In genomic region chr1:39177641-39178040, GRCh38 we compare ENCODE assay signal across 13 cellular contexts. TPM values are rescaled to one million over a fixed set of nuclear protein-coding genes. Genes with fewer than 3 reads are reported as not detected.
DNase-seq lines count a peak whose midpoint lies in the region; ATAC-seq, FAIRE-seq and TF ChIP-seq lines count a peak whose summit lies in the region.
"Had no signal": no experiment of that assay in that cellular context is flagged by ENCODE, and none has a peak within 500 bp of the region (broad histone marks: within the 10 kb centered on the region; RNA-seq: fewer than 3 reads in every experiment).

No MANE protein-coding gene starts in this region.

- no peaks in the 10 kb centered on the region for H3K9me2 ChIP-seq in GM23338 (ENCODE audit: insufficient read depth)

- no peak for TF ChIP-seq POLR2A in body of pancreas (IDR thresholded peaks at IDR 0.05)

- no peak overlapping the region for H3K4me3 Mint-ChIP-seq in GM23338
- H3K4me3 Mint-ChIP-seq in activated CD8-positive, alpha-beta memory T cell treated with anti-CD3 and anti-CD28 coated beads, Interleukin-2, amount 10 ng/mL, durations not matched to agents 7 days and 5 days = no peak overlapping the region
- H3K4me3 Mint-ChIP-seq: activated B cell treated with CpG ODN at 0.5 μM for 24 hours; activated naive CD4-positive, alpha-beta T cell treated with anti-CD3 and anti-CD28 coated beads, Interleukin-2, amount 50 U/mL, for 24 hours; central memory CD8-positive, alpha-beta T cell had no signal

- FAIRE-seq in HTR-8/SVneo (lab: Jason Lieb, UNC) = no peak

- intact Hi-C loops in body of pancreas (cut with DNase I) (no loop called here), left ventricle myocardium superior (cut with micrococcal nuclease) (no loop called here)

- peaks cover 5% of the 10 kb centered on the region for H3K27me3 Mint-ChIP-seq in GM23338 (ENCODE audit: insufficient read depth, low read depth, poor library complexity)
- H3K27me3 Mint-ChIP-seq in activated CD8-positive, alpha-beta memory T cell treated with anti-CD3 and anti-CD28 coated beads, Interleukin-2, amount 10 ng/mL, durations not matched to agents 7 days and 5 days = no peaks in the 10 kb centered on the region
- H3K27me3 Mint-ChIP-seq: activated B cell treated with CpG ODN at 0.5 μM for 24 hours; activated naive CD4-positive, alpha-beta T cell treated with anti-CD3 and anti-CD28 coated beads, Interleukin-2, amount 50 U/mL, for 24 hours; central memory CD8-positive, alpha-beta T cell had no signal

- CTCF ChIA-PET in activated CD8-positive, alpha-beta memory T cell treated with anti-CD3 and anti-CD28 coated beads, Interleukin-2, amount 10 ng/mL, durations not matched to agents 7 days and 5 days (lab: Charles Lee) = interaction anchor here (1.9 to 2.1 kb wide), 2 partner anchors 14 to 79 kb away, joined by 6 to 9 read pairs; no protein-coding TSS in a partner anchor

- DNase-seq in GM23338 (ENCODE audit: low spot score) = no peak
- no peak for DNase-seq in body of pancreas
- peak; percentile 43 for DNase-seq in kidney tubule cell (ENCODE audit: low spot score)
- DNase-seq in left ventricle myocardium superior = no peak
- no peak for DNase-seq in activated CD8-positive, alpha-beta memory T cell treated with anti-CD3 and anti-CD28 coated beads, Interleukin-2, amount 10 ng/mL, durations not matched to agents 7 days and 5 days
- no peak for DNase-seq in HTR-8/SVneo (ENCODE audit: insufficient read length, low spot score)
- DNase-seq: activated B cell treated with CpG ODN at 0.5 μM for 24 hours, left ventricle myocardium inferior, NCI-H1105 had no signal

- TF ChIP-seq CTCF in GM23338 (conservative IDR thresholded peaks at IDR 0.05; ENCODE audit: low read depth in 2 of 2) (no peak), body of pancreas (IDR thresholded peaks at IDR 0.05) (no peak)

- H3K79me2 ChIP-seq in GM23338 (replicated peaks; ENCODE audit: insufficient read depth) = peaks cover 100% of the 10 kb centered on the region

- 0 out of 2 replicates have a peak overlapping the region, but pooled peaks have one; percentile 35 for H3K4me2 ChIP-seq in GM23338

- H3K27me3 ChIP-seq in GM23338 (ENCODE audit: insufficient read depth) (no peaks in the 10 kb centered on the region), body of pancreas (no peaks in the 10 kb centered on the region), skeletal muscle tissue (ENCODE audit: control insufficient read depth in 3 of 3, insufficient read depth in 3 of 3, low read length in 3 of 3) (no peaks in the 10 kb centered on the region)

- H4K20me1 ChIP-seq in GM23338 (replicated peaks; ENCODE audit: insufficient read depth) = peaks cover 24% of the 10 kb centered on the region

- H3K27ac Mint-ChIP-seq in GM23338 = no peak overlapping the region
- no peak overlapping the region for H3K27ac Mint-ChIP-seq in activated CD8-positive, alpha-beta memory T cell treated with anti-CD3 and anti-CD28 coated beads, Interleukin-2, amount 10 ng/mL, durations not matched to agents 7 days and 5 days
- H3K27ac Mint-ChIP-seq: activated B cell treated with CpG ODN at 0.5 μM for 24 hours; activated naive CD4-positive, alpha-beta T cell treated with anti-CD3 and anti-CD28 coated beads, Interleukin-2, amount 50 U/mL, for 24 hours had no signal

- 71 to 77% methylated on average over 3 of the region's 3 CpGs for WGBS in body of pancreas, 2 donors

- no peaks in the 10 kb centered on the region for H3F3A ChIP-seq in GM23338 (replicated peaks; ENCODE audit: low read depth)

- H2AFZ ChIP-seq in GM23338 = no peak overlapping the region

- H3K36me3 ChIP-seq in GM23338 (ENCODE audit: insufficient read depth) (no peaks in the 10 kb centered on the region), body of pancreas (replicated peaks in 1 of 2; ENCODE audit: insufficient read depth in 1 of 2, low read depth in 2 of 2) (no peaks in the 10 kb centered on the region), skeletal muscle tissue (ENCODE audit: control insufficient read depth in 3 of 3, insufficient read depth in 3 of 3, low read length in 3 of 3) (no peaks in the 10 kb centered on the region)
- H3K36me3 ChIP-seq: left ventricle myocardium inferior had no signal

- peaks cover 7% of the 10 kb centered on the region for H3K36me3 Mint-ChIP-seq in GM23338 (ENCODE audit: low read depth)
- H3K36me3 Mint-ChIP-seq in activated CD8-positive, alpha-beta memory T cell treated with anti-CD3 and anti-CD28 coated beads, Interleukin-2, amount 10 ng/mL, durations not matched to agents 7 days and 5 days = no peaks in the 10 kb centered on the region
- H3K36me3 Mint-ChIP-seq: activated naive CD4-positive, alpha-beta T cell treated with anti-CD3 and anti-CD28 coated beads, Interleukin-2, amount 50 U/mL, for 24 hours had no signal

- no peak overlapping the region for H3K9ac ChIP-seq in skeletal muscle tissue (ENCODE audit: low read depth in 1 of 3, low read length in 3 of 3)

- peaks cover 51% of the 10 kb centered on the region for H3K4me1 Mint-ChIP-seq in GM23338
- H3K4me1 Mint-ChIP-seq in activated CD8-positive, alpha-beta memory T cell treated with anti-CD3 and anti-CD28 coated beads, Interleukin-2, amount 10 ng/mL, durations not matched to agents 7 days and 5 days = no peaks in the 10 kb centered on the region
- H3K4me1 Mint-ChIP-seq: activated B cell treated with CpG ODN at 0.5 μM for 24 hours; central memory CD8-positive, alpha-beta T cell had no signal

- H3K4me3 ChIP-seq in GM23338 (no peak overlapping the region), body of pancreas (no peak overlapping the region), skeletal muscle tissue (ENCODE audit: low read length in 3 of 3) (no peak overlapping the region)
- H3K4me3 ChIP-seq: left ventricle myocardium inferior had no signal

- peaks cover 4% of the 10 kb centered on the region; the same call in 2 of the 3 replicates for H3K9me3 Mint-ChIP-seq in GM23338
- H3K9me3 Mint-ChIP-seq in activated CD8-positive, alpha-beta memory T cell treated with anti-CD3 and anti-CD28 coated beads, Interleukin-2, amount 10 ng/mL, durations not matched to agents 7 days and 5 days (ENCODE audit: low read depth) = no peaks in the 10 kb centered on the region
- H3K9me3 Mint-ChIP-seq: activated B cell treated with CpG ODN at 0.5 μM for 24 hours; activated naive CD4-positive, alpha-beta T cell treated with anti-CD3 and anti-CD28 coated beads, Interleukin-2, amount 50 U/mL, for 24 hours; central memory CD8-positive, alpha-beta T cell had no signal

- peaks cover 54% of the 10 kb centered on the region for H3K4me1 ChIP-seq in GM23338 (ENCODE audit: insufficient read depth)
- peaks cover 52% of the 10 kb centered on the region for H3K4me1 ChIP-seq in body of pancreas
- peaks cover 42 to 46% (median 44%) of the 10 kb centered on the region in 3 donors for H3K4me1 ChIP-seq in skeletal muscle tissue (ENCODE audit: control insufficient read depth in 3 of 3, insufficient read depth in 3 of 3, low read length in 3 of 3)

- H3K27ac ChIP-seq in GM23338 (ENCODE audit: low read depth) = no peak overlapping the region
- H3K27ac ChIP-seq in body of pancreas = peak overlapping the region in 3 of 4 donors; percentile 67 to 79 (median 78)
- H3K27ac ChIP-seq in skeletal muscle tissue (ENCODE audit: low read depth, low read length) = peak overlapping the region; percentile 76

- no peak for ATAC-seq in GM23338
- ATAC-seq in body of pancreas = no peak
- no peak for ATAC-seq in left ventricle myocardium superior
- ATAC-seq in activated CD8-positive, alpha-beta memory T cell treated with anti-CD3 and anti-CD28 coated beads, Interleukin-2, amount 10 ng/mL, durations not matched to agents 7 days and 5 days = no peak
- ATAC-seq in GM18867 (IDR thresholded peaks at IDR 0.05; ENCODE audit: unreplicated experiment) = no peak

- H3K9me3 ChIP-seq in body of pancreas = no peaks in the 10 kb centered on the region
- H3K9me3 ChIP-seq in skeletal muscle tissue (ENCODE audit: control insufficient read depth in 3 of 3, low read length in 3 of 3) = no peaks in the 10 kb centered on the region
- H3K9me3 ChIP-seq: left ventricle myocardium inferior had no signal

TF ChIP-seq in GM23338, 12 proteins besides CTCF, POLR2A, EP300 and RAD21 (continues in another document):
- TF ChIP-seq NANOG (IDR thresholded peaks at IDR 0.05; ENCODE audit: borderline replicate concordance) (no peak), EZH2 (IDR thresholded peaks at IDR 0.05; ENCODE audit: low read depth, unreplicated experiment) (no peak), ZNF114 (CRISPR knock-in tag; IDR thresholded peaks at IDR 0.05) (no peak), EZH2phosphoT487 (IDR thresholded peaks at IDR 0.05; ENCODE audit: unreplicated experiment) (no peak), CREB1 (CRISPR knock-in tag; IDR thresholded peaks at IDR 0.05; ENCODE audit: low read depth) (no peak), ZNF331 (CRISPR knock-in tag; IDR thresholded peaks at IDR 0.05; ENCODE audit: low read depth) (no peak), REST (IDR thresholded peaks at IDR 0.05; ENCODE audit: unreplicated experiment) (no peak)

RNA-seq across cellular contexts. Expression of gene MACF1, which starts 26.9 kb away (rescaled TPM):
- total RNA-seq in GM23338 (2014; rRNA removed; shearing (Covaris generic)) = 317 and 399 TPM in 2 replicates
- polyA plus RNA-seq in GM23338 (2016; fragmentation: Nextera tagmentation; extraction: Ambion mirVana) = 87.3 and 104 TPM in 2 replicates
- total RNA-seq in body of pancreas (100 to 1,000 TPM; 144 to 190 TPM), skeletal muscle tissue (226 TPM), left ventricle myocardium superior (239 TPM)
- 100 to 1,000 TPM; 319 to 488 TPM for total RNA-seq in activated CD8-positive, alpha-beta memory T cell treated with anti-CD3 and anti-CD28 coated beads, Interleukin-2, amount 10 ng/mL, durations not matched to agents 7 days and 5 days
